Comparison of ENCODE assay signal across 8 cellular contexts in genomic region chr2:55014962-55015939, GRCh38. TPM values are rescaled to one million over a fixed set of nuclear protein-coding genes. Genes with fewer than 3 reads are reported as not detected.
DNase-seq lines count a peak whose midpoint lies in the region; ATAC-seq, FAIRE-seq and TF ChIP-seq lines count a peak whose summit lies in the region.

No MANE protein-coding gene starts in this region.

- FAIRE-seq in GM12892 (lab: Jason Lieb, UNC): peak; percentile 50

- TF ChIP-seq POLR2A in GM12892 (IDR thresholded peaks at IDR 0.05; ENCODE audit: low read depth, low read length): no peak

- WGBS in psoas muscle, 3 donors: 42 to 53% (median 44%) methylated on average over 6 of the region's 6 CpGs

- peaks cover 38% of the 10 kb centered on the region for H3K4me1 ChIP-seq in psoas muscle

- H3K36me3 ChIP-seq in psoas muscle (ENCODE audit: insufficient read depth in 1 of 2, low read depth in 1 of 2) (no peaks in the 10 kb centered on the region), H7 (replicated peaks; ENCODE audit: control insufficient read depth, insufficient read depth, low read length) (no peaks in the 10 kb centered on the region)

- peak; percentile 69 to 79 (median 72) for ATAC-seq in psoas muscle
- ATAC-seq in GM19328 (IDR thresholded peaks at IDR 0.05; ENCODE audit: unreplicated experiment): no peak

- H3K27ac ChIP-seq in C4-2B (no peak overlapping the region), psoas muscle (peak overlapping the region; percentile 95)

- H3K27me3 ChIP-seq in psoas muscle (ENCODE audit: insufficient read depth in 3 of 3, low read length in 2 of 3) (no peaks in the 10 kb centered on the region), H7 (ENCODE audit: control insufficient read depth, insufficient read depth, low read length) (no peaks in the 10 kb centered on the region)

- peak; percentile 66 for TF ChIP-seq CTCF in C4-2B (conservative IDR thresholded peaks at IDR 0.05)
- TF ChIP-seq CTCF in psoas muscle (IDR thresholded peaks at IDR 0.05): peak; percentile 71

- H3K9me3 ChIP-seq in psoas muscle: no peaks in the 10 kb centered on the region

- H3K4me3 ChIP-seq in psoas muscle (no peak overlapping the region), H7 (ENCODE audit: insufficient read depth, low read depth, low read length) (no peak overlapping the region)

- intact Hi-C loops in psoas muscle (cut with DNase I): loop anchor here (2.0 to 5.0 kb wide), 3 partner anchors 37 to 358 kb away; partner anchors contain the start of gene RTN4 (in 1 of the 2)

- no peak for DNase-seq in GM12892 (ENCODE audit: insufficient read length)
- DNase-seq in NCI-H82 (lab: John Stamatoyannopoulos, UW): peak; percentile 82
- DNase-seq in activated gamma-delta T cell treated with anti-CD3 and anti-CD28 coated beads, Interleukin-2, amount 50 U/mL, for 16 hours (ENCODE audit: low read depth): peak; percentile 25
- DNase-seq in globus pallidus (ENCODE audit: low spot score): peak; percentile 81
- no peak for DNase-seq in psoas muscle
- no peak for DNase-seq in H7

RNA-seq across cellular contexts. Expression of gene RTN4, which starts 35.0 kb away (rescaled TPM):
- 113 TPM for polyA plus RNA-seq in GM12892 (2012; ENCODE audit: missing spikeins)
- 100 to 1,000 TPM; 235 to 394 (median 302) TPM for total RNA-seq in psoas muscle
- 100 to 1,000 TPM; 168 to 542 (median 289) TPM for polyA plus RNA-seq in psoas muscle
- total RNA-seq in H7 (2014; rRNA removed; shearing (Covaris generic)): 131 and 136 TPM in 2 replicates

Comparison
In these comparisons a context has a peak if more than half of its experiments do, and no peak if none do; other contexts are left out.
1. DNase-seq: peak in NCI-H82 (single experiment), activated gamma-delta T cell treated with anti-CD3 and anti-CD28 coated beads, Interleukin-2, amount 50 U/mL, for 16 hours (single experiment) and globus pallidus (single experiment); none in GM12892 (single experiment), psoas muscle (0 of 2) and H7 (single experiment).